9 cellular contexts compared by ENCODE assay signal in the genomic region with DNA sequence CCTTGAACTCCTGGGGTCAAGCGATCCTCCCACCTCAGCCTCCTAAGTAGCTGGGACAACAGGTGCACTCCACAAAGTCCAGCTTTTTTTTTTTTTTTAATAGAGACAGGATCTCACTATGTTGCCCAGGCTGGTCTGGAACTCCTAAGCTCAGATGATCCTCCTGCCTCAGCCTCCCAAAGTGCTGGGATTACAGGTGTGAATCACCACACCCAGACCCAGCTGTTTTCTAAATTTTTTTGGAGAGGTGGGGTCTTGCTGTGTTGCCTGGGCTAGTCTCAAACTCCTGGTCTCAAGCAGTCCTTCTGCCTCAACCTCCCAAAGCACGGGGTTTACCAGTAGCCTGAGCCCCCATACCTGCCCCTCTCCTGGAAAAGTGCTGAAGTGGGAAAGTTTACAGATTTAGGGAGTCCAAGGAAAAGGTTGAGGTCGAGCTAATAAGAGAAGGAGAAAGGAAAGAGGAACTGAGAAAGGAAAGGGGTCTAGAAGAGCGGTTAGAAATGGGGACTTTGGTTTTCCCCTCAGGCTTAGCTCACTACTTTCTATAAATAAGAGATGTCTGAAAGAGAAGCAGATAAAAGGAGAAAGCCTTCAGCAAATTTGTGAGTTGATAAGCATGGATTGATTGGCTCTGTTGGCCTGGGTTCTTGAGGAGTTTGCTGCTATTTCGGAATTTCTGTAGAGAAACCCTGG. TPM values are rescaled to one million over a fixed set of nuclear protein-coding genes. Genes with fewer than 3 reads are reported as not detected.
DNase-seq lines count a peak whose midpoint lies in the region; ATAC-seq and TF ChIP-seq lines count a peak whose summit lies in the region.
"Had no signal": no experiment of that assay in that cellular context is flagged by ENCODE, and none has a peak within 500 bp of the region (broad histone marks: within the 10 kb centered on the region; RNA-seq: fewer than 3 reads in every experiment).

No MANE protein-coding gene starts in this region.

- intact Hi-C loops in left ventricle myocardium superior (cut with micrococcal nuclease) = no loop called here

- peak; percentile 55 for DNase-seq in GM13976 (ENCODE audit: low spot score)
- DNase-seq in OCI-M1 (lab: John Stamatoyannopoulos, UW) = peak; percentile 27
- DNase-seq in T-cell = no peak
- DNase-seq in left ventricle myocardium superior = no peak
- no peak for DNase-seq in NCI-H526 (lab: John Stamatoyannopoulos, UW)
- DNase-seq in retina = no peak
- DNase-seq: NCI-H526 treated with DMSO at 0.1 percent for 48 hours had no signal

- H3K4me1 Mint-ChIP-seq in T-cell = peaks cover 55 to 66% (median 64%) of the 10 kb centered on the region in 3 donors

- CTCF ChIA-PET in T-cell (lab: Charles Lee) = interaction anchor here in 1 of 2 donors (0.6 to 1.1 kb wide), 3 partner anchors 25 to 155 kb away, joined by 3 to 11 read pairs (median 3); no protein-coding TSS in a partner anchor

- in situ Hi-C loops in GM13976 (cut with MboI; ENCODE audit: low sequenced_read_pairs, unreplicated experiment) = no loop called here

- no peaks in the 10 kb centered on the region for H3K9me3 Mint-ChIP-seq in T-cell

- H3K27me3 Mint-ChIP-seq in T-cell = no peaks in the 10 kb centered on the region

- H3K36me3 Mint-ChIP-seq in T-cell = peaks cover 3% of the 10 kb centered on the region

- H3K4me3 Mint-ChIP-seq in T-cell = no peak overlapping the region

- ATAC-seq in GM21423 (IDR thresholded peaks at IDR 0.05; ENCODE audit: unreplicated experiment) (peak; percentile 67), HG03108 (IDR thresholded peaks at IDR 0.05; ENCODE audit: unreplicated experiment) (peak; percentile 50), T-cell (replicated peaks in 1 of 4) (no peak), left ventricle myocardium superior (no peak)

- no peak for TF ChIP-seq CTCF in GM13976 (IDR thresholded peaks at IDR 0.05; ENCODE audit: borderline replicate concordance, control extremely low read depth, extremely low read depth, insufficient read depth, missing control alignments)

- POLR2A ChIA-PET in T-cell (lab: Charles Lee) = interaction anchor here in 1 of 2 donors (0.6 kb wide), 1 partner anchor 23 kb away, joined by 6 read pairs; no protein-coding TSS in a partner anchor

- H3K27ac Mint-ChIP-seq in T-cell = no peak overlapping the region

RNA-seq across cellular contexts. Expression of gene UBE2E1, which starts 23.6 kb away (rescaled TPM):
- total RNA-seq in T-cell = 10 to 100 TPM; 39.1 to 71.8 (median 51.6) TPM
- 66.0 TPM for total RNA-seq in left ventricle myocardium superior

Comparison
In these comparisons a context has a peak if more than half of its experiments do, and no peak if none do; other contexts are left out.
1. DNase-seq: peak in GM13976 (single experiment) and OCI-M1 (single experiment); none in T-cell (0 of 34), left ventricle myocardium superior (single experiment), NCI-H526 (0 of 2) and retina (single experiment).
2. ATAC-seq: peak in GM21423 (single experiment) and HG03108 (single experiment); none in T-cell (0 of 4) and left ventricle myocardium superior (single experiment).